ENCODE assay signal across 1 cellular context in genomic region chr14:80941241-80942157, GRCh38.
TF ChIP-seq lines count a peak whose summit lies in the region.

CEP128 (minus strand) TSS chr14:80941738.

TF ChIP-seq in HepG2, 621 proteins besides CTCF, POLR2A, EP300 and RAD21 (continued from another document and continues in another):
- TF ChIP-seq GMEB1 (CRISPR knock-in tag; IDR thresholded peaks at IDR 0.05; ENCODE audit: borderline replicate concordance) (peak; percentile 35; the same call in 1 of the 2 replicates), MYNN (CRISPR knock-in tag; IDR thresholded peaks at IDR 0.05; ENCODE audit: low read depth) (no peak), PPARG (CRISPR knock-in tag; conservative IDR thresholded peaks at IDR 0.05) (0 out of 2 replicates have a peak, but pooled peaks have one; percentile 32), ZNF180 (CRISPR knock-in tag; IDR thresholded peaks at IDR 0.05; ENCODE audit: borderline replicate concordance, low read depth) (peak; percentile 26; the same call in 1 of the 2 replicates), MYC (CRISPR knock-in tag; IDR thresholded peaks at IDR 0.05; ENCODE audit: borderline replicate concordance) (no peak), ZNF335 (CRISPR knock-in tag; IDR thresholded peaks at IDR 0.05) (peak; percentile 98), ZNF142 (CRISPR knock-in tag; IDR thresholded peaks at IDR 0.05) (no peak), ZNF350 (CRISPR knock-in tag; IDR thresholded peaks at IDR 0.05; ENCODE audit: borderline replicate concordance, low read depth) (no peak; the same call in 1 of the 2 replicates), ZNF446 (CRISPR knock-in tag; IDR thresholded peaks at IDR 0.05) (no peak), TAF1 (CRISPR knock-in tag; IDR thresholded peaks at IDR 0.05) (peak; percentile 52; the same call in 1 of the 2 replicates), HNRNPL (IDR thresholded peaks at IDR 0.05; ENCODE audit: low read depth, low read length) (0 out of 2 replicates have a peak, but pooled peaks have one; percentile 33), DMTF1 (CRISPR knock-in tag; IDR thresholded peaks at IDR 0.05) (peak; percentile 88; the same call in 1 of the 2 replicates), ZBTB8A (CRISPR knock-in tag; IDR thresholded peaks at IDR 0.05; ENCODE audit: borderline replicate concordance, low read depth) (no peak), ZBTB44 (CRISPR knock-in tag; IDR thresholded peaks at IDR 0.05) (no peak), SATB2 (CRISPR knock-in tag; IDR thresholded peaks at IDR 0.05) (no peak), YEATS2 (CRISPR knock-in tag; IDR thresholded peaks at IDR 0.05; ENCODE audit: borderline replicate concordance) (peak; percentile 77; the same call in 1 of the 2 replicates), ZNF512 (CRISPR knock-in tag; IDR thresholded peaks at IDR 0.05) (0 out of 2 replicates have a peak, but pooled peaks have one; percentile 45), ATF6 (CRISPR knock-in tag; conservative IDR thresholded peaks at IDR 0.05) (no peak), KLF12 (CRISPR knock-in tag; IDR thresholded peaks at IDR 0.05; ENCODE audit: borderline replicate concordance) (peak; percentile 92; the same call in 1 of the 2 replicates), ZNF597 (CRISPR knock-in tag; IDR thresholded peaks at IDR 0.05) (no peak), ZFX (CRISPR knock-in tag; IDR thresholded peaks at IDR 0.05; ENCODE audit: low read depth) (peak; percentile 68), NFYB (CRISPR knock-in tag; IDR thresholded peaks at IDR 0.05) (peak; percentile 30; the same call in 1 of the 2 replicates), ZNF841 (CRISPR knock-in tag; IDR thresholded peaks at IDR 0.05; ENCODE audit: borderline replicate concordance) (no peak), SP140L (CRISPR knock-in tag; IDR thresholded peaks at IDR 0.05; ENCODE audit: borderline replicate concordance) (0 out of 2 replicates have a peak, but pooled peaks have one; percentile 61), RBM22 (optimal IDR thresholded peaks at IDR 0.05; ENCODE audit: low read length) (peak; percentile 25), HNF1A (IDR thresholded peaks at IDR 0.05; ENCODE audit: low read depth) (0 out of 2 replicates have a peak, but pooled peaks have one; percentile 38), HNF1A (CRISPR knock-in tag; IDR thresholded peaks at IDR 0.05; ENCODE audit: borderline replicate concordance) (no peak), PHF5A (CRISPR knock-in tag; IDR thresholded peaks at IDR 0.05; ENCODE audit: low read depth, unreplicated experiment) (no peak), ZNF614 (CRISPR knock-in tag; IDR thresholded peaks at IDR 0.05; ENCODE audit: borderline replicate concordance) (0 out of 2 replicates have a peak, but pooled peaks have one; percentile 49), ARNT (IDR thresholded peaks at IDR 0.05) (no peak), CEBPG (CRISPR knock-in tag; IDR thresholded peaks at IDR 0.05) (0 out of 2 replicates have a peak, but pooled peaks have one; percentile 2)
